ENCODE assay signal across 1 cellular context in the genomic region with DNA sequence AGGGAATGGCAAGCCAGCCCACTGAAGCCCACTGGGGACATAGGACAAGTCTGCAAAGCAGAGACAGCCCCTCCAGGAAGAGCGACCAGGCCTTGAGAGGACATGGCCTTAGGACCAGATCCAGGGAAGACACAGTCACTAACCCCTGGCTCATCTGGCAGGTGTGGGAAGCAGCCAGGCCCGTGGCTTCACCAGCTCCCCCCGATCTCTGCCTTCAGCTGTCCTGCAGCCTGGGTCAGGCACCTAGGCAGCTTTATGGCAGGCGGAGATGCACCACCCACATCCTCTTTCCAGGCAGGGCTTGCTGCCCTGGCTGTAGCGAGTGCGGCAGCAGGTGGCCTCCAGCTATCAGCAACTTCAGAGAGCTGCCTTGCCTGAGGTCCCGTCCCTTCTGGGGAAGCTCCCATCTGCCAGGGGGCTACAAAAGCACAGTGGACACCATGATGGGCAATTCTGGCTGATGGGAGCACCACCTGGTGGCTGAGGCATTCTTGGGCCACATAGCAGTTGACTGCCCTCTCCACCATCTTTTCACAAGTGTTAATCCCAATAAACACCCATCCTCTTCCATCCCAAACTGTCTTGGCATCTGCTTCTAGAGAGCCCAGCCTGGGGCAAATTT.
TF ChIP-seq lines count a peak whose summit lies in the region.

No MANE protein-coding gene starts in this region.

TF ChIP-seq in HCT116, 20 proteins besides CTCF, POLR2A, EP300 and RAD21 (continued from another document):
- TF ChIP-seq, protein P1, sequence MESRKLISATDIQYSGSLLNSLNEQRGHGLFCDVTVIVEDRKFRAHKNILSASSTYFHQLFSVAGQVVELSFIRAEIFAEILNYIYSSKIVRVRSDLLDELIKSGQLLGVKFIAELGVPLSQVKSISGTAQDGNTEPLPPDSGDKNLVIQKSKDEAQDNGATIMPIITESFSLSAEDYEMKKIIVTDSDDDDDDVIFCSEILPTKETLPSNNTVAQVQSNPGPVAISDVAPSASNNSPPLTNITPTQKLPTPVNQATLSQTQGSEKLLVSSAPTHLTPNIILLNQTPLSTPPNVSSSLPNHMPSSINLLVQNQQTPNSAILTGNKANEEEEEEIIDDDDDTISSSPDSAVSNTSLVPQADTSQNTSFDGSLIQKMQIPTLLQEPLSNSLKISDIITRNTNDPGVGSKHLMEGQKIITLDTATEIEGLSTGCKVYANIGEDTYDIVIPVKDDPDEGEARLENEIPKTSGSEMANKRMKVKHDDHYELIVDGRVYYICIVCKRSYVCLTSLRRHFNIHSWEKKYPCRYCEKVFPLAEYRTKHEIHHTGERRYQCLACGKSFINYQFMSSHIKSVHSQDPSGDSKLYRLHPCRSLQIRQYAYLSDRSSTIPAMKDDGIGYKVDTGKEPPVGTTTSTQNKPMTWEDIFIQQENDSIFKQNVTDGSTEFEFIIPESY (IDR thresholded peaks at IDR 0.05; ENCODE audit: extremely low read depth, insufficient replicate concordance, low read length): no peak
- TF ChIP-seq, protein P2, sequence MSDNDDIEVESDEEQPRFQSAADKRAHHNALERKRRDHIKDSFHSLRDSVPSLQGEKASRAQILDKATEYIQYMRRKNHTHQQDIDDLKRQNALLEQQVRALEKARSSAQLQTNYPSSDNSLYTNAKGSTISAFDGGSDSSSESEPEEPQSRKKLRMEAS (IDR thresholded peaks at IDR 0.05): no peak
- TF ChIP-seq SRF (IDR thresholded peaks at IDR 0.05; ENCODE audit: low read depth): no peak
